In genomic region chr10:112182808-112183328, GRCh38 we compare ENCODE assay signal across 8 cellular contexts. TPM values are rescaled to one million over a fixed set of nuclear protein-coding genes. Genes with fewer than 3 reads are reported as not detected.
DNase-seq lines count a peak whose midpoint lies in the region; ATAC-seq and TF ChIP-seq lines count a peak whose summit lies in the region.

No MANE protein-coding gene starts in this region.

- TF ChIP-seq CTCF in GM12875 (IDR thresholded peaks at IDR 0.05; ENCODE audit: borderline replicate concordance, insufficient read depth, low read depth, low read length) (no peak), PC-3 (conservative IDR thresholded peaks at IDR 0.05; ENCODE audit: low read depth, low read length) (no peak), fibroblast of lung (conservative IDR thresholded peaks at IDR 0.05 in 1 of 2, IDR thresholded peaks at IDR 0.05 in 1 of 2; ENCODE audit: low read depth in 1 of 2, low read length in 2 of 2) (no peak), retinal pigment epithelial cell (conservative IDR thresholded peaks at IDR 0.05; ENCODE audit: low read depth, low read length) (no peak)

- H2AFZ ChIP-seq in PC-3 (ENCODE audit: low read length) (peak overlapping the region; percentile 85), fibroblast of lung (ENCODE audit: low read length) (peak overlapping the region; percentile 95)

- no peaks in the 10 kb centered on the region for H3K27me3 ChIP-seq in PC-3 (ENCODE audit: low read length)
- H3K27me3 ChIP-seq in fibroblast of lung (ENCODE audit: control insufficient read depth, insufficient read depth, low read length) = no peaks in the 10 kb centered on the region

- H3F3A ChIP-seq in PC-3 (ENCODE audit: low read length, unreplicated experiment) = no peaks in the 10 kb centered on the region

- H3K79me2 ChIP-seq in PC-3 (ENCODE audit: low read length) (peaks cover 5% of the 10 kb centered on the region; the same call in 1 of the 2 replicates), fibroblast of lung (ENCODE audit: control insufficient read depth, insufficient read depth, low read length) (peaks cover 3% of the 10 kb centered on the region)

- H3K9ac ChIP-seq in PC-3 (ENCODE audit: low read length) (peak overlapping the region; percentile 75), fibroblast of lung (ENCODE audit: insufficient read depth, low read length) (peak overlapping the region; percentile 74)

- H3K9me2 ChIP-seq in PC-3 (replicated peaks; ENCODE audit: low read length) = no peaks in the 10 kb centered on the region

- H3K4me1 ChIP-seq in PC-3 (ENCODE audit: insufficient read depth, low read length) (peaks cover 5% of the 10 kb centered on the region; the same call in 1 of the 2 replicates), fibroblast of lung (ENCODE audit: control insufficient read depth, extremely low read depth, insufficient read depth, low read length) (no peaks in the 10 kb centered on the region)

- CTCF ChIA-PET in PC-3 (lab: Charles Lee) = no interaction called here

- H3K9me3 ChIP-seq in PC-3 (ENCODE audit: low read length) (no peaks in the 10 kb centered on the region), fibroblast of lung (ENCODE audit: control insufficient read depth, insufficient read depth, low read depth, low read length) (no peaks in the 10 kb centered on the region)

- no peak for ATAC-seq in PC-3

- H3K27ac ChIP-seq in PC-3 (ENCODE audit: low read length) = no peak overlapping the region
- H3K27ac ChIP-seq in fibroblast of lung (ENCODE audit: insufficient read depth, low read length) = peak overlapping the region; percentile 89

- H3K4me3 ChIP-seq in GM12875 (ENCODE audit: low read depth, low read length) (peak overlapping the region; percentile 96), PC-3 (ENCODE audit: low read length) (peak overlapping the region; percentile 91), fibroblast of lung (replicated peaks in 1 of 4; ENCODE audit: control extremely low read depth in 1 of 4, insufficient read depth in 1 of 4, low read depth in 3 of 4, low read length in 4 of 4) (peak overlapping the region; percentile 90 to 96 (median 93)), retinal pigment epithelial cell (ENCODE audit: low read length) (peak overlapping the region; percentile 95)

- no TSS peak for BruUV-seq in PC-3 (replicated peaks; lab: Mats Ljungman, UMichigan)

- H3K36me3 ChIP-seq in PC-3 (ENCODE audit: low read depth, low read length) (peaks cover 3% of the 10 kb centered on the region; the same call in 1 of the 2 replicates), fibroblast of lung (ENCODE audit: control insufficient read depth, insufficient read depth, low read length) (no peaks in the 10 kb centered on the region)

- DNase-seq in PC-3 = no peak
- DNase-seq in fibroblast of lung (ENCODE audit: low read depth in 2 of 2) = peak in 1 of 2 donors; percentile 1
- DNase-seq in retinal pigment epithelial cell (ENCODE audit: low read depth) = no peak
- DNase-seq in SIG-M5 treated with dmso at 0.1 percent for 504 hours (lab: John Stamatoyannopoulos, UW; ENCODE audit: unreplicated experiment) = no peak
- no peak for DNase-seq in kidney tubule cell (ENCODE audit: low spot score)
- no peak for DNase-seq in DMS153 treated with DMSO at 0.1 percent for 48 hours (lab: John Stamatoyannopoulos, UW; ENCODE audit: unreplicated experiment)
- DNase-seq in CD1c-positive myeloid dendritic cell (ENCODE audit: extremely low spot score) = no peak

- peak overlapping the region; percentile 85 for H3K4me2 ChIP-seq in PC-3 (ENCODE audit: low read length)
- H3K4me2 ChIP-seq in fibroblast of lung (ENCODE audit: extremely low read depth, insufficient read depth, low read length) = peak overlapping the region; percentile 83

- POLR2A ChIA-PET in PC-3 (lab: Charles Lee; ENCODE audit: unreplicated experiment) = no interaction called here

- H4K20me1 ChIP-seq in PC-3 (ENCODE audit: low read length) = no peaks in the 10 kb centered on the region
- no peaks in the 10 kb centered on the region for H4K20me1 ChIP-seq in fibroblast of lung (ENCODE audit: control insufficient read depth, extremely low read depth, insufficient read depth, low read length)

- intact Hi-C loops in PC-3 (cut with micrococcal nuclease) = loop anchor here (5.0 kb wide), 1 partner anchor 134 kb away; no protein-coding TSS in a partner anchor

RNA-seq across cellular contexts. Expression of gene GPAM, which starts 0.7 kb away (rescaled TPM):
- 5.4 and 6.2 TPM in 2 replicates for total RNA-seq in PC-3 (2014; rRNA removed)
- total RNA-seq in fibroblast of lung = 17.0 and 19.3 TPM in 2 replicates
- 7.8 and 10.1 TPM in 2 replicates for polyA plus RNA-seq in fibroblast of lung
- polyA plus RNA-seq in fibroblast of lung (2012) = 4.8 and 5.9 TPM in 2 replicates
- polyA minus RNA-seq in fibroblast of lung (ENCODE audit: low replicate concordance) = 4.2 and 5.0 TPM in 2 replicates
